Comparison of ENCODE assay signal across 16 cellular contexts in genomic region chr5:131769961-131770360, GRCh38. TPM values are rescaled to one million over a fixed set of nuclear protein-coding genes. Genes with fewer than 3 reads are reported as not detected.
DNase-seq lines count a peak whose midpoint lies in the region; ATAC-seq and TF ChIP-seq lines count a peak whose summit lies in the region.
"Had no signal": no experiment of that assay in that cellular context is flagged by ENCODE, and none has a peak within 500 bp of the region (broad histone marks: within the 10 kb centered on the region; RNA-seq: fewer than 3 reads in every experiment).

No MANE protein-coding gene starts in this region.

- H3K27ac Mint-ChIP-seq in memory B cell = peak overlapping the region; percentile 21

- peaks cover 7% of the 10 kb centered on the region for H3K36me3 Mint-ChIP-seq in memory B cell

- no peak overlapping the region for H3K4me3 ChIP-seq in BLaER1 treated with 17β-estradiol and CSF1 and Interleukin-3, amounts not matched to agents 10 nM and 100 nM
- H3K4me3 ChIP-seq in retinal pigment epithelial cell (ENCODE audit: low read length) (no peak overlapping the region), MG63 (no peak overlapping the region)
- H3K4me3 ChIP-seq: A549 had no signal

- TF ChIP-seq CTCF in retinal pigment epithelial cell (conservative IDR thresholded peaks at IDR 0.05; ENCODE audit: low read depth, low read length) = no peak

- peak overlapping the region; percentile 8 to 59 (median 39); a peak in 17 of 22 replicates for H3K4me2 ChIP-seq in BLaER1 treated with 17β-estradiol and CSF1 and Interleukin-3, amounts not matched to agents 10 nM and 100 nM
- H3K4me2 ChIP-seq: A549, KMS-11 had no signal

- H3K4me1 ChIP-seq in BLaER1 treated with 17β-estradiol and CSF1 and Interleukin-3, amounts not matched to agents 10 nM and 100 nM = peaks cover 11 to 58% (median 26%) of the 10 kb centered on the region in 10 experiments

- H3K27ac ChIP-seq in BLaER1 treated with 17β-estradiol and CSF1 and Interleukin-3, amounts not matched to agents 10 nM and 100 nM = no peak overlapping the region
- H3K27ac ChIP-seq: A549, KMS-11 had no signal

- peaks cover 12 to 44% (median 22%) of the 10 kb centered on the region in 11 experiments for H3K36me3 ChIP-seq in BLaER1 treated with 17β-estradiol and CSF1 and Interleukin-3, amounts not matched to agents 10 nM and 100 nM
- peaks cover 12% of the 10 kb centered on the region for H3K36me3 ChIP-seq in MG63

- H3K27me3 Mint-ChIP-seq in memory B cell = no peaks in the 10 kb centered on the region

- DNase-seq in amniotic epithelial cell (ENCODE audit: low read depth) = peak; percentile 42
- DNase-seq in memory B cell (ENCODE audit: low spot score in 2 of 2) = no peak
- DNase-seq in retinal pigment epithelial cell (ENCODE audit: low read depth) = peak; percentile 51
- no peak for DNase-seq in NCI-H446 treated with DMSO at 0.1 percent for 48 hours (lab: John Stamatoyannopoulos, UW)
- no peak for DNase-seq in RPMI8226
- DNase-seq in MG63 = no peak
- DNase-seq: DMS 273 treated with DMSO at 0.1 percent for 48 hours, GF-D8, NCI-H1105, NCI-H187, NCI-H345, NCI-H69 had no signal

- peaks cover 23% of the 10 kb centered on the region for H3K4me1 Mint-ChIP-seq in memory B cell

- H4K20me1 ChIP-seq in BLaER1 treated with 17β-estradiol and CSF1 and Interleukin-3, amounts not matched to agents 10 nM and 100 nM = peaks cover 18 to 100% (median 58%) of the 10 kb centered on the region in 11 experiments; a peak in 17 of 22 replicates

- H3K9ac ChIP-seq in BLaER1 treated with 17β-estradiol and CSF1 and Interleukin-3, amounts not matched to agents 10 nM and 100 nM = no peak overlapping the region
- H3K9ac ChIP-seq: KMS-11 had no signal

- peaks cover under 1 to 51% (median 35%) of the 10 kb centered on the region in 11 experiments for H3K9me3 ChIP-seq in BLaER1 treated with 17β-estradiol and CSF1 and Interleukin-3, amounts not matched to agents 10 nM and 100 nM (replicated peaks in 1 of 11)
- H3K9me3 ChIP-seq in MG63 = peaks cover 26% of the 10 kb centered on the region
- H3K9me3 ChIP-seq: A549 had no signal

- H3K9me3 Mint-ChIP-seq in memory B cell = no peaks in the 10 kb centered on the region

- H3K4me3 Mint-ChIP-seq in memory B cell = no peak overlapping the region
- H3K4me3 Mint-ChIP-seq: CD14-positive monocyte had no signal

- H3K27me3 ChIP-seq in BLaER1 treated with 17β-estradiol and CSF1 and Interleukin-3, amounts not matched to agents 10 nM and 100 nM = no peaks in the 10 kb centered on the region
- no peaks in the 10 kb centered on the region for H3K27me3 ChIP-seq in MG63

- no peak for ATAC-seq in memory B cell (ENCODE audit: low read depth)
- ATAC-seq: A549 had no signal

RNA-seq across cellular contexts. Expression of gene FNIP1, which starts 26.9 kb away (rescaled TPM):
- 12.4 and 14.9 TPM in 2 replicates for total RNA-seq in MG63 (2014; rRNA removed; shearing (Covaris generic); ENCODE audit: low replicate concordance)

Comparison
In these comparisons a context has a peak if more than half of its experiments do, and no peak if none do; other contexts are left out.
1. DNase-seq: peak in amniotic epithelial cell (single experiment) and retinal pigment epithelial cell (single experiment); none in memory B cell (0 of 2), NCI-H446 treated with DMSO at 0.1 percent for 48 hours (single experiment), RPMI8226 (single experiment) and MG63 (single experiment).